Comparison of ENCODE assay signal across 25 cellular contexts in genomic region chr22:37650463-37651136, GRCh38. TPM values are rescaled to one million over a fixed set of nuclear protein-coding genes. Genes with fewer than 3 reads are reported as not detected.
DNase-seq lines count a peak whose midpoint lies in the region; ATAC-seq, FAIRE-seq and TF ChIP-seq lines count a peak whose summit lies in the region.
"Had no signal": no experiment of that assay in that cellular context is flagged by ENCODE, and none has a peak within 500 bp of the region (broad histone marks: within the 10 kb centered on the region; RNA-seq: fewer than 3 reads in every experiment).

No MANE protein-coding gene starts in this region.

- no peak for FAIRE-seq in K562 (lab: Jason Lieb, UNC)
- FAIRE-seq: A204.1, GM12878, GM12892, GM18507 had no signal

- H3K4me1 ChIP-seq in K562 (replicated peaks in 1 of 2; ENCODE audit: control insufficient read depth in 2 of 2, insufficient read depth in 2 of 2, low read length in 2 of 2) (no peaks in the 10 kb centered on the region; a peak in 1 of 5 replicates), mammary epithelial cell (ENCODE audit: insufficient read depth, low read length) (no peaks in the 10 kb centered on the region), tibial nerve (peaks cover 0 to 6% (median 0%) of the 10 kb centered on the region in 4 donors)
- H3K4me1 ChIP-seq: BE2C, BLaER1 had no signal

- CTCF ChIA-PET in RWPE1 (lab: Yijun Ruan, JAX) (no interaction called here), K562 (lab: Yijun Ruan, JAX; ENCODE audit: low intra/inter-chr PET ratio) (no interaction called here), mammary epithelial cell (lab: Charles Lee; ENCODE audit: low non-redundant PET) (no interaction called here)

- H3K27me3 ChIP-seq in K562 (ENCODE audit: control insufficient read depth in 2 of 2, insufficient read depth in 2 of 2, low read length in 2 of 2) (no peaks in the 10 kb centered on the region), mammary epithelial cell (ENCODE audit: insufficient read depth, low read length) (no peaks in the 10 kb centered on the region), tibial nerve (no peaks in the 10 kb centered on the region)
- H3K27me3 ChIP-seq: BE2C, BLaER1 had no signal

- no peak overlapping the region for H3K9ac ChIP-seq in K562 (ENCODE audit: insufficient read depth in 1 of 2, low read depth in 2 of 2, low read length in 2 of 2)
- no peak overlapping the region for H3K9ac ChIP-seq in mammary epithelial cell (ENCODE audit: insufficient read depth, low read length)
- H3K9ac ChIP-seq: BLaER1 had no signal

- no peak for TF ChIP-seq CTCF in RWPE1 (conservative IDR thresholded peaks at IDR 0.05; ENCODE audit: low read depth)
- TF ChIP-seq CTCF in K562 (IDR thresholded peaks at IDR 0.05 in 2 of 3, conservative IDR thresholded peaks at IDR 0.05 in 1 of 3; ENCODE audit: insufficient read depth in 2 of 3, low read depth in 1 of 3, low read length in 3 of 3), result no peak
- no peak for TF ChIP-seq CTCF in mammary epithelial cell (conservative IDR thresholded peaks at IDR 0.05 in 1 of 2, IDR thresholded peaks at IDR 0.05 in 1 of 2; ENCODE audit: extremely low read depth in 1 of 2, insufficient read depth in 1 of 2, low read depth in 1 of 2, low read length in 2 of 2)
- no peak for TF ChIP-seq CTCF in tibial nerve (IDR thresholded peaks at IDR 0.05)

- H3K4me3 ChIP-seq in K562 (no peak overlapping the region), mammary epithelial cell (replicated peaks in 1 of 3; ENCODE audit: insufficient read depth in 1 of 3, low read depth in 2 of 3, low read length in 3 of 3) (no peak overlapping the region), tibial nerve (no peak overlapping the region)
- H3K4me3 ChIP-seq: BLaER1, GM12878 had no signal

- intact Hi-C loops in K562 (cut with micrococcal nuclease) (no loop called here), mammary epithelial cell (cut with micrococcal nuclease) (no loop called here)

- dilution Hi-C loops in mammary epithelial cell (cut with HindIII; ENCODE audit: low sequenced_read_pairs), result no loop called here

- DNase-seq in RWPE1 (ENCODE audit: low spot score), result no peak
- no peak for DNase-seq in K562 (ENCODE audit: extremely low read depth in 1 of 4, low spot score in 3 of 4)
- no peak for DNase-seq in mammary epithelial cell
- DNase-seq in tibial nerve (ENCODE audit: low spot score in 2 of 2), result no peak
- DNase-seq: 8988T; ACHN; BE2C; C1 segment of cervical spinal cord; CD4-positive, alpha-beta memory T cell; CD4-positive, CD25-positive, alpha-beta regulatory T cell; CD8-positive, alpha-beta memory T cell; COR-L47; DMS 273 treated with DMSO at 0.1 percent for 48 hours; DMS153; DMS53; DMS79; DND-41; EL; GDM1 had no signal

- H2AFZ ChIP-seq in K562 (ENCODE audit: low read depth, low read length) (no peak overlapping the region), mammary epithelial cell (ENCODE audit: low read depth, low read length) (no peak overlapping the region)

- H3K4me2 ChIP-seq in K562 (ENCODE audit: insufficient read depth, low read length) (no peak overlapping the region), mammary epithelial cell (ENCODE audit: insufficient read depth, low read depth, low read length) (no peak overlapping the region)
- H3K4me2 ChIP-seq: BLaER1 had no signal

- no peak for TF ChIP-seq POLR2A in K562 (conservative IDR thresholded peaks at IDR 0.05)
- TF ChIP-seq POLR2A in tibial nerve (IDR thresholded peaks at IDR 0.05), result no peak

- peaks cover 44% of the 10 kb centered on the region; the same call in 2 of the 3 replicates for H3K36me3 ChIP-seq in K562 (ENCODE audit: control insufficient read depth, insufficient read depth, low read length)
- peaks cover 27% of the 10 kb centered on the region for H3K36me3 ChIP-seq in mammary epithelial cell (ENCODE audit: insufficient read depth, low read length)
- peaks cover 0 to 55% (median 16%) of the 10 kb centered on the region in 3 donors for H3K36me3 ChIP-seq in tibial nerve
- H3K36me3 ChIP-seq: BE2C had no signal

- POLR2A ChIA-PET in RWPE1 (lab: Yijun Ruan, JAX; ENCODE audit: low non-redundant PET), result no interaction called here
- POLR2A ChIA-PET in K562 (lab: Yijun Ruan, JAX), result no interaction called here

- WGBS in K562 (ENCODE audit: insufficient coverage, low coverage, missing lambda C conversion rate), result 98% methylated on average over 8 of the region's 17 CpGs
- 97% methylated on average over 13 of the region's 17 CpGs for WGBS in mammary epithelial cell (ENCODE audit: low coverage, missing lambda C conversion rate)
- 95 to 96% methylated on average over 17 of the region's 17 CpGs for WGBS in tibial nerve, 2 donors

- no peak for TF ChIP-seq EP300 in K562 (IDR thresholded peaks at IDR 0.05; ENCODE audit: low read length)
- no peak for TF ChIP-seq EP300 in tibial nerve (IDR thresholded peaks at IDR 0.05)

- H3K9me1 ChIP-seq in K562 (ENCODE audit: control insufficient read depth, insufficient read depth, low read length), result no peaks in the 10 kb centered on the region

- TF ChIP-seq RAD21 in K562 (CRISPR knock-in tag; conservative IDR thresholded peaks at IDR 0.05 in 1 of 2, IDR thresholded peaks at IDR 0.05 in 1 of 2), result no peak

- BruUV-seq in K562 (replicated peaks; lab: Mats Ljungman, UMichigan) (no TSS peak), mammary epithelial cell (replicated peaks; lab: Mats Ljungman, UMichigan) (no TSS peak)

- H3K79me2 ChIP-seq in K562 (ENCODE audit: control insufficient read depth, insufficient read depth, low read length) (no peaks in the 10 kb centered on the region), mammary epithelial cell (ENCODE audit: insufficient read depth, low read length) (no peaks in the 10 kb centered on the region)

- H3K9me3 ChIP-seq in K562 (replicated peaks; ENCODE audit: control insufficient read depth, insufficient read depth, low read depth, low read length), result no peaks in the 10 kb centered on the region
- H3K9me3 ChIP-seq in mammary epithelial cell (replicated peaks; ENCODE audit: insufficient read depth, low read length), result no peaks in the 10 kb centered on the region
- no peaks in the 10 kb centered on the region for H3K9me3 ChIP-seq in tibial nerve
- H3K9me3 ChIP-seq: BE2C, BLaER1 had no signal

- in situ Hi-C loops in K562 (cut with MboI), result no loop called here
- in situ Hi-C loops in mammary epithelial cell (cut with MboI; ENCODE audit: low sequenced_read_pairs in 2 of 2), result no loop called here

- H4K20me1 ChIP-seq in K562 (replicated peaks; ENCODE audit: control insufficient read depth, insufficient read depth, low read length) (no peaks in the 10 kb centered on the region), mammary epithelial cell (ENCODE audit: insufficient read depth, low read length) (no peaks in the 10 kb centered on the region)
- H4K20me1 ChIP-seq: BLaER1 had no signal

- ATAC-seq in K562, result no peak
- ATAC-seq in GM21529 (IDR thresholded peaks at IDR 0.05; ENCODE audit: unreplicated experiment), result no peak
- ATAC-seq: GM12878 had no signal

- H3K27ac ChIP-seq in RWPE1 (0 out of 2 replicates have a peak overlapping the region, but pooled peaks have one; percentile 3), K562 (ENCODE audit: extremely low read depth, low read depth, low read length) (no peak overlapping the region), mammary epithelial cell (ENCODE audit: insufficient read depth, low read depth, low read length) (no peak overlapping the region), tibial nerve (no peak overlapping the region)
- H3K27ac ChIP-seq: BLaER1 had no signal

RNA-seq across cellular contexts. Expression of gene PDXP, which starts 7.9 kb away (rescaled TPM):
- 8.1 and 23.1 TPM in 2 replicates for total RNA-seq in K562 (2011; cell fraction: chromatin; rRNA removed; ENCODE audit: low replicate concordance)
- total RNA-seq in K562 (2011; cell fraction: nucleolus; rRNA removed), result 20.8 and 21.3 TPM in 2 replicates
- 19.4 and 21.3 TPM in 2 replicates for total RNA-seq in K562 (2011; cell fraction: nucleoplasm; rRNA removed)
- 38.8 and 55.8 TPM in 2 replicates for total RNA-seq in K562 (2014; rRNA removed)
- total RNA-seq in K562 (2014; rRNA removed; fragmentation: Illumina TruSeq; extraction: Trizol), result 27.6 and 29.0 TPM in 2 replicates
- 30.9 and 32.5 TPM in 2 replicates for total RNA-seq in K562 (2015; rRNA removed; fragmentation: Illumina TruSeq; extraction: Trizol)
- total RNA-seq in K562 (2021), result 47.5 and 50.0 TPM in 2 replicates
- polyA plus RNA-seq in K562 (2011; rRNA removed), result 42.8 and 51.4 TPM in 2 replicates
- 73.7 and 106 TPM in 2 replicates for polyA plus RNA-seq in K562 (2011; cell fraction: cytosol; rRNA removed)
- 34.8 and 35.2 TPM in 2 replicates for polyA plus RNA-seq in K562 (2011; cell fraction: nucleus; rRNA removed)
- polyA plus RNA-seq in K562 (2012), result 25.7 and 42.5 TPM in 2 replicates
- 54.2 and 62.3 TPM in 2 replicates for polyA plus RNA-seq in K562 (2014; fragmentation: Illumina TruSeq; extraction: Trizol)
- 10 to 100 TPM in 1 of 2 experiments, 1 to 10 TPM in 1; 7.9 to 11.8 TPM for polyA plus RNA-seq in K562 (2014; fragmentation: Nextera tagmentation; extraction: Ambion mirVana)
- polyA plus RNA-seq in K562 (2014; rRNA removed), result 45.7 and 47.8 TPM in 2 replicates
- 21.5 and 27.1 TPM in 2 replicates for polyA minus RNA-seq in K562 (2011; rRNA and poly(A)+ RNA removed)
- polyA minus RNA-seq in K562 (2011; cell fraction: cytosol; rRNA and poly(A)+ RNA removed), result 30.1 and 30.4 TPM in 2 replicates
- polyA minus RNA-seq in K562 (2011; cell fraction: nucleus; rRNA and poly(A)+ RNA removed), result 8.6 and 12.3 TPM in 2 replicates
- total RNA-seq in mammary epithelial cell, result 1 to 10 TPM; 5.8 to 6.9 TPM
- 19.4 TPM for polyA plus RNA-seq in mammary epithelial cell
- 10.4 TPM for polyA minus RNA-seq in mammary epithelial cell
- total RNA-seq in tibial nerve, result 10 to 100 TPM; 14.7 to 19.7 (median 16.2) TPM

RNA-seq across cellular contexts. Expression of gene SH3BP1, which starts 11.1 kb away (rescaled TPM):
- total RNA-seq in K562 (2011; cell fraction: chromatin; rRNA removed; ENCODE audit: low replicate concordance), result 27.4 and 84.8 TPM in 2 replicates
- 40.0 and 41.0 TPM in 2 replicates for total RNA-seq in K562 (2011; cell fraction: nucleolus; rRNA removed)
- total RNA-seq in K562 (2011; cell fraction: nucleoplasm; rRNA removed), result 21.5 and 25.7 TPM in 2 replicates
- total RNA-seq in K562 (2014; rRNA removed) (18.6 and 21.2 TPM in 2 replicates), K562 (2014; rRNA removed; fragmentation: Illumina TruSeq; extraction: Trizol) (7.4 and 9.7 TPM in 2 replicates), K562 (2015; rRNA removed; fragmentation: Illumina TruSeq; extraction: Trizol) (9.3 and 9.4 TPM in 2 replicates), K562 (2021) (29.9 and 36.2 TPM in 2 replicates), mammary epithelial cell (10 to 100 TPM; 28.2 to 65.9 TPM), tibial nerve (10 to 100 TPM in 2 of 4 donors, 1 to 10 TPM in 2; 7.5 to 19.8 (median 13.9) TPM)
- polyA plus RNA-seq in K562 (2011; rRNA removed) (11.5 and 14.9 TPM in 2 replicates), K562 (2014; fragmentation: Illumina TruSeq; extraction: Trizol) (32.1 and 36.0 TPM in 2 replicates), K562 (2014; fragmentation: Nextera tagmentation; extraction: Ambion mirVana) (under 1 TPM; 0.10 to 0.17 TPM), K562 (2014; rRNA removed) (8.7 and 10.4 TPM in 2 replicates), mammary epithelial cell (43.7 TPM)
- 10.1 and 21.2 TPM in 2 replicates for polyA plus RNA-seq in K562 (2011; cell fraction: cytosol; rRNA removed)
- 23.7 and 33.6 TPM in 2 replicates for polyA plus RNA-seq in K562 (2011; cell fraction: nucleus; rRNA removed)
- polyA plus RNA-seq in K562 (2012), result 34.0 and 58.5 TPM in 2 replicates
- polyA minus RNA-seq in K562 (2011; rRNA and poly(A)+ RNA removed), result 16.7 and 17.5 TPM in 2 replicates
- 12.7 and 19.9 TPM in 2 replicates for polyA minus RNA-seq in K562 (2011; cell fraction: cytosol; rRNA and poly(A)+ RNA removed)
- 13.7 and 15.5 TPM in 2 replicates for polyA minus RNA-seq in K562 (2011; cell fraction: nucleus; rRNA and poly(A)+ RNA removed)
- 77.9 TPM for polyA minus RNA-seq in mammary epithelial cell

RNA-seq across cellular contexts. Expression of gene LGALS1, which starts 24.8 kb away (rescaled TPM):
- total RNA-seq in K562 (2011; cell fraction: chromatin; rRNA removed; ENCODE audit: low replicate concordance), result 14.2 and 41.4 TPM in 2 replicates
- total RNA-seq in K562 (2011; cell fraction: nucleolus; rRNA removed), result 152 and 183 TPM in 2 replicates
- 99.6 and 131 TPM in 2 replicates for total RNA-seq in K562 (2011; cell fraction: nucleoplasm; rRNA removed)
- total RNA-seq in K562 (2014; rRNA removed) (373 and 487 TPM in 2 replicates), K562 (2014; rRNA removed; fragmentation: Illumina TruSeq; extraction: Trizol) (94.3 and 160 TPM in 2 replicates), K562 (2015; rRNA removed; fragmentation: Illumina TruSeq; extraction: Trizol) (455 and 466 TPM in 2 replicates), K562 (2021) (330 and 373 TPM in 2 replicates), mammary epithelial cell (1,000 to 10,000 TPM; 2,888 to 3,171 TPM), tibial nerve (1,000 to 10,000 TPM; 1,362 to 3,592 (median 2,463) TPM)
- polyA plus RNA-seq in K562 (2011; rRNA removed) (800 and 995 TPM in 2 replicates), K562 (2014; fragmentation: Illumina TruSeq; extraction: Trizol) (189 and 298 TPM in 2 replicates), K562 (2014; fragmentation: Nextera tagmentation; extraction: Ambion mirVana) (100 to 1,000 TPM; 240 to 301 TPM), K562 (2014; rRNA removed) (474 and 680 TPM in 2 replicates), mammary epithelial cell (6,743 TPM)
- 1,618 and 2,500 TPM in 2 replicates for polyA plus RNA-seq in K562 (2011; cell fraction: cytosol; rRNA removed)
- polyA plus RNA-seq in K562 (2011; cell fraction: nucleus; rRNA removed), result 492 and 635 TPM in 2 replicates
- 1,292 and 1,616 TPM in 2 replicates for polyA plus RNA-seq in K562 (2012)
- polyA minus RNA-seq in K562 (2011; rRNA and poly(A)+ RNA removed), result 187 and 354 TPM in 2 replicates
- polyA minus RNA-seq in K562 (2011; cell fraction: cytosol; rRNA and poly(A)+ RNA removed), result 194 and 200 TPM in 2 replicates
- 64.1 and 86.9 TPM in 2 replicates for polyA minus RNA-seq in K562 (2011; cell fraction: nucleus; rRNA and poly(A)+ RNA removed)
- polyA minus RNA-seq in mammary epithelial cell, result 4,799 TPM

RNA-seq across cellular contexts. Expression of gene NOL12, which starts 35.5 kb away (rescaled TPM):
- 24.1 and 61.4 TPM in 2 replicates for total RNA-seq in K562 (2011; cell fraction: chromatin; rRNA removed; ENCODE audit: low replicate concordance)
- 43.3 and 44.0 TPM in 2 replicates for total RNA-seq in K562 (2011; cell fraction: nucleolus; rRNA removed)
- 30.8 and 31.2 TPM in 2 replicates for total RNA-seq in K562 (2011; cell fraction: nucleoplasm; rRNA removed)
- 40.9 and 42.2 TPM in 2 replicates for total RNA-seq in K562 (2014; rRNA removed)
- 8.4 and 13.9 TPM in 2 replicates for total RNA-seq in K562 (2014; rRNA removed; fragmentation: Illumina TruSeq; extraction: Trizol)
- 29.1 and 33.7 TPM in 2 replicates for total RNA-seq in K562 (2015; rRNA removed; fragmentation: Illumina TruSeq; extraction: Trizol)
- 26.8 and 28.5 TPM in 2 replicates for total RNA-seq in K562 (2021)
- 17.2 and 19.8 TPM in 2 replicates for polyA plus RNA-seq in K562 (2011; rRNA removed)
- polyA plus RNA-seq in K562 (2011; cell fraction: cytosol; rRNA removed), result 19.6 and 24.7 TPM in 2 replicates
- polyA plus RNA-seq in K562 (2011; cell fraction: nucleus; rRNA removed), result 38.3 and 48.3 TPM in 2 replicates
- 25.1 and 27.1 TPM in 2 replicates for polyA plus RNA-seq in K562 (2012)
- polyA plus RNA-seq in K562 (2014; fragmentation: Illumina TruSeq; extraction: Trizol), result 33.6 and 34.3 TPM in 2 replicates
- 10 to 100 TPM in 1 of 2 experiments, 1 to 10 TPM in 1; 2.8 to 10.5 TPM for polyA plus RNA-seq in K562 (2014; fragmentation: Nextera tagmentation; extraction: Ambion mirVana)
- polyA plus RNA-seq in K562 (2014; rRNA removed), result 40.8 and 41.4 TPM in 2 replicates
- 7.3 and 8.8 TPM in 2 replicates for polyA minus RNA-seq in K562 (2011; rRNA and poly(A)+ RNA removed)
- polyA minus RNA-seq in K562 (2011; cell fraction: cytosol; rRNA and poly(A)+ RNA removed), result 8.7 and 12.7 TPM in 2 replicates
- polyA minus RNA-seq in K562 (2011; cell fraction: nucleus; rRNA and poly(A)+ RNA removed), result 7.2 and 10.0 TPM in 2 replicates
- total RNA-seq in mammary epithelial cell, result 10 to 100 TPM in 1 of 2 donors, 1 to 10 TPM in 1; 8.0 to 32.4 TPM
- 21.2 TPM for polyA plus RNA-seq in mammary epithelial cell
- polyA minus RNA-seq in mammary epithelial cell, result 11.9 TPM
- total RNA-seq in tibial nerve, result 10 to 100 TPM; 24.1 to 39.5 (median 31.2) TPM

RNA-seq across cellular contexts. Expression of gene GGA1, which starts 42.0 kb away (rescaled TPM):
- total RNA-seq in K562 (2011; cell fraction: chromatin; rRNA removed; ENCODE audit: low replicate concordance), result 235 and 500 TPM in 2 replicates
- total RNA-seq in K562 (2011; cell fraction: nucleolus; rRNA removed), result 281 and 297 TPM in 2 replicates
- 245 and 253 TPM in 2 replicates for total RNA-seq in K562 (2011; cell fraction: nucleoplasm; rRNA removed)
- total RNA-seq in K562 (2014; rRNA removed) (48.0 and 51.3 TPM in 2 replicates), K562 (2014; rRNA removed; fragmentation: Illumina TruSeq; extraction: Trizol) (19.7 and 24.2 TPM in 2 replicates), K562 (2015; rRNA removed; fragmentation: Illumina TruSeq; extraction: Trizol) (29.9 and 31.1 TPM in 2 replicates), K562 (2021) (57.1 and 61.3 TPM in 2 replicates), mammary epithelial cell (10 to 100 TPM; 33.8 to 60.2 TPM), tibial nerve (10 to 100 TPM; 66.3 to 99.0 (median 77.2) TPM)
- polyA plus RNA-seq in K562 (2011; rRNA removed) (50.4 and 53.3 TPM in 2 replicates), K562 (2014; fragmentation: Illumina TruSeq; extraction: Trizol) (31.6 and 42.5 TPM in 2 replicates), K562 (2014; fragmentation: Nextera tagmentation; extraction: Ambion mirVana) (1 to 10 TPM; 1.5 to 1.9 TPM), K562 (2014; rRNA removed) (69.5 and 71.3 TPM in 2 replicates), mammary epithelial cell (26.7 TPM)
- polyA plus RNA-seq in K562 (2011; cell fraction: cytosol; rRNA removed), result 27.8 and 56.0 TPM in 2 replicates
- polyA plus RNA-seq in K562 (2011; cell fraction: nucleus; rRNA removed), result 156 and 291 TPM in 2 replicates
- 41.4 and 63.8 TPM in 2 replicates for polyA plus RNA-seq in K562 (2012)
- polyA minus RNA-seq in K562 (2011; rRNA and poly(A)+ RNA removed), result 26.8 and 33.7 TPM in 2 replicates
- polyA minus RNA-seq in K562 (2011; cell fraction: cytosol; rRNA and poly(A)+ RNA removed), result 20.7 and 22.7 TPM in 2 replicates
- 56.9 and 57.8 TPM in 2 replicates for polyA minus RNA-seq in K562 (2011; cell fraction: nucleus; rRNA and poly(A)+ RNA removed)
- 56.2 TPM for polyA minus RNA-seq in mammary epithelial cell
